Comparison of ENCODE assay signal across 1 cellular context in genomic region chr7:50261593-50261992, GRCh38.
A peak's percentile ranks its signal among the peaks of the same experiment; 100 is the strongest.
TF ChIP-seq lines count a peak whose summit lies in the region.

No MANE protein-coding gene starts in this region.

TF ChIP-seq in K562, 482 proteins besides CTCF, POLR2A, EP300 and RAD21 (continued from another document):
- TF ChIP-seq, protein P1, sequence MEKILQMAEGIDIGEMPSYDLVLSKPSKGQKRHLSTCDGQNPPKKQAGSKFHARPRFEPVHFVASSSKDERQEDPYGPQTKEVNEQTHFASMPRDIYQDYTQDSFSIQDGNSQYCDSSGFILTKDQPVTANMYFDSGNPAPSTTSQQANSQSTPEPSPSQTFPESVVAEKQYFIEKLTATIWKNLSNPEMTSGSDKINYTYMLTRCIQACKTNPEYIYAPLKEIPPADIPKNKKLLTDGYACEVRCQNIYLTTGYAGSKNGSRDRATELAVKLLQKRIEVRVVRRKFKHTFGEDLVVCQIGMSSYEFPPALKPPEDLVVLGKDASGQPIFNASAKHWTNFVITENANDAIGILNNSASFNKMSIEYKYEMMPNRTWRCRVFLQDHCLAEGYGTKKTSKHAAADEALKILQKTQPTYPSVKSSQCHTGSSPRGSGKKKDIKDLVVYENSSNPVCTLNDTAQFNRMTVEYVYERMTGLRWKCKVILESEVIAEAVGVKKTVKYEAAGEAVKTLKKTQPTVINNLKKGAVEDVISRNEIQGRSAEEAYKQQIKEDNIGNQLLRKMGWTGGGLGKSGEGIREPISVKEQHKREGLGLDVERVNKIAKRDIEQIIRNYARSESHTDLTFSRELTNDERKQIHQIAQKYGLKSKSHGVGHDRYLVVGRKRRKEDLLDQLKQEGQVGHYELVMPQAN (IDR thresholded peaks at IDR 0.05; ENCODE audit: borderline replicate concordance), result no peak
- no peak for TF ChIP-seq HDAC2 (IDR thresholded peaks at IDR 0.05)
- peak; percentile 64 for TF ChIP-seq ZNF316 (IDR thresholded peaks at IDR 0.05)
- TF ChIP-seq, protein P2, sequence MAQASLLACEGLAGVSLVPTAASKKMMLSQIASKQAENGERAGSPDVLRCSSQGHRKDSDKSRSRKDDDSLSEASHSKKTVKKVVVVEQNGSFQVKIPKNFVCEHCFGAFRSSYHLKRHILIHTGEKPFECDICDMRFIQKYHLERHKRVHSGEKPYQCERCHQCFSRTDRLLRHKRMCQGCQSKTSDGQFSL (CRISPR knock-in tag; IDR thresholded peaks at IDR 0.05), result no peak
- TF ChIP-seq, protein P2 (tag; IDR thresholded peaks at IDR 0.05), result no peak
- no peak for TF ChIP-seq MTF1 (CRISPR knock-in tag; IDR thresholded peaks at IDR 0.05; ENCODE audit: borderline replicate concordance)
- TF ChIP-seq ILK (tag; IDR thresholded peaks at IDR 0.05; ENCODE audit: borderline replicate concordance, low read depth), result no peak
